Comparison of ENCODE assay signal across 22 cellular contexts in genomic region chr2:71298914-71299313, GRCh38. TPM values are rescaled to one million over a fixed set of nuclear protein-coding genes. Genes with fewer than 3 reads are reported as not detected.
DNase-seq lines count a peak whose midpoint lies in the region; ATAC-seq, FAIRE-seq and TF ChIP-seq lines count a peak whose summit lies in the region.
"Had no signal": no experiment of that assay in that cellular context is flagged by ENCODE, and none has a peak within 500 bp of the region (broad histone marks: within the 10 kb centered on the region; RNA-seq: fewer than 3 reads in every experiment).

No MANE protein-coding gene starts in this region.

- TF ChIP-seq EP300 in HepG2 (IDR thresholded peaks at IDR 0.05; ENCODE audit: low read depth in 2 of 2, low read length in 2 of 2) (no peak), HepG2 (CRISPR knock-in tag; IDR thresholded peaks at IDR 0.05; ENCODE audit: borderline replicate concordance) (no peak)

- 41% methylated on average over 2 of the region's 2 CpGs for WGBS in HepG2 (ENCODE audit: low lambda C conversion rate)
- 54% methylated on average over 2 of the region's 2 CpGs for WGBS in right lobe of liver (ENCODE audit: insufficient coverage, low coverage, low lambda C conversion rate, missing lambda C conversion rate)

- no peaks in the 10 kb centered on the region for H3K9me3 Mint-ChIP-seq in WTC11
- H3K9me3 Mint-ChIP-seq: CD14-positive monocyte; CD4-positive, alpha-beta memory T cell; CD4-positive, CD25-positive, alpha-beta regulatory T cell; CD8-positive, alpha-beta memory T cell had no signal

- FAIRE-seq in HepG2 (lab: Jason Lieb, UNC) = no peak
- FAIRE-seq: GM12892 had no signal

- H3K79me2 ChIP-seq in HepG2 (ENCODE audit: insufficient read depth, low read length) = no peaks in the 10 kb centered on the region

- H3K27me3 Mint-ChIP-seq in WTC11 (ENCODE audit: low read depth) = no peaks in the 10 kb centered on the region

- H4K20me1 ChIP-seq in HepG2 (ENCODE audit: insufficient read depth, low read length) = no peaks in the 10 kb centered on the region
- H4K20me1 ChIP-seq: BLaER1 had no signal

- H3K4me3 ChIP-seq in HepG2 (replicated peaks in 1 of 3; ENCODE audit: insufficient read depth in 1 of 3, low read depth in 2 of 3, low read length in 3 of 3) (no peak overlapping the region), right lobe of liver (no peak overlapping the region), HL-60 (replicated peaks; ENCODE audit: insufficient read depth, low read length) (no peak overlapping the region)
- H3K4me3 ChIP-seq: BLaER1, GM12878 had no signal

- H3K4me1 Mint-ChIP-seq in WTC11 = no peaks in the 10 kb centered on the region
- H3K4me1 Mint-ChIP-seq: CD14-positive monocyte; CD4-positive, alpha-beta memory T cell; CD4-positive, CD25-positive, alpha-beta regulatory T cell; CD8-positive, alpha-beta memory T cell had no signal

- in situ Hi-C loops in HepG2 (cut with HindIII; ENCODE audit: extremely low pct_ligation_motif_present, low pct_unique_long_range_greater_than_20kb) = no loop called here

- TF ChIP-seq CTCF in HepG2 (CRISPR knock-in tag; IDR thresholded peaks at IDR 0.05) = no peak
- TF ChIP-seq CTCF in right lobe of liver (IDR thresholded peaks at IDR 0.05) = no peak
- TF ChIP-seq CTCF in HL-60 (IDR thresholded peaks at IDR 0.05; ENCODE audit: insufficient read depth, low read length) = no peak
- TF ChIP-seq CTCF in WTC11 (IDR thresholded peaks at IDR 0.05) = no peak

- no peak for TF ChIP-seq POLR2A in HepG2 (IDR thresholded peaks at IDR 0.05; ENCODE audit: insufficient read depth in 1 of 2, low read depth in 2 of 2, low read length in 2 of 2)
- TF ChIP-seq POLR2A in right lobe of liver (IDR thresholded peaks at IDR 0.05) = no peak

- intact Hi-C loops in HepG2 (cut with micrococcal nuclease; ENCODE audit: unreplicated experiment) = loop anchor here (1.0 kb wide), 1 partner anchor 211 kb away; no protein-coding TSS in a partner anchor
- intact Hi-C loops in right lobe of liver (cut with DNase I) = no loop called here

- POLR2A ChIA-PET in HepG2 (lab: Yijun Ruan, JAX) (interaction anchor here (1.3 to 1.5 kb wide), 3 partner anchors 33 to 214 kb away, joined by 3 to 11 read pairs (median 8); partner anchors contain the start of gene ZNF638), WTC11 (lab: Charles Lee) (interaction anchor here (0.8 to 1.3 kb wide), 3 partner anchors 33 to 157 kb away, joined by 3 to 7 read pairs (median 3); partner anchors contain the start of gene ZNF638)

- H3K4me1 ChIP-seq in HepG2 (ENCODE audit: insufficient read depth, low read length) (no peaks in the 10 kb centered on the region), right lobe of liver (no peaks in the 10 kb centered on the region)
- H3K4me1 ChIP-seq: BE2C, BLaER1 had no signal

- no peak overlapping the region for H3K27ac ChIP-seq in HepG2 (ENCODE audit: extremely low read length, insufficient read depth, low read length)
- H3K27ac ChIP-seq in right lobe of liver = no peak overlapping the region
- H3K27ac ChIP-seq in HL-60 (replicated peaks) = peak overlapping the region; percentile 39
- H3K27ac ChIP-seq: BLaER1 had no signal

- H3K27me3 ChIP-seq in HepG2 (ENCODE audit: control insufficient read depth in 1 of 2, insufficient read depth in 2 of 2, low read length in 2 of 2) (no peaks in the 10 kb centered on the region; a peak in 1 of 5 replicates), right lobe of liver (no peaks in the 10 kb centered on the region), HL-60 (ENCODE audit: insufficient read depth, poor library complexity, severe bottlenecking) (no peaks in the 10 kb centered on the region)
- H3K27me3 ChIP-seq: BE2C, BLaER1 had no signal

- ATAC-seq in HepG2 = no peak
- ATAC-seq in right lobe of liver = no peak
- ATAC-seq in WTC11 = no peak
- no peak for ATAC-seq in esophagus mucosa

- H3K36me3 Mint-ChIP-seq in WTC11 = no peaks in the 10 kb centered on the region
- H3K36me3 Mint-ChIP-seq: CD14-positive monocyte; CD4-positive, alpha-beta memory T cell; CD4-positive, CD25-positive, alpha-beta regulatory T cell; CD8-positive, alpha-beta memory T cell had no signal

- no peak overlapping the region for H3K9ac ChIP-seq in HepG2 (ENCODE audit: insufficient read depth, low read depth, low read length)
- H3K9ac ChIP-seq: BLaER1 had no signal

- H3K4me2 ChIP-seq in HepG2 (ENCODE audit: low read depth, low read length) = no peak overlapping the region
- H3K4me2 ChIP-seq: BLaER1 had no signal

- H3K4me3 Mint-ChIP-seq in WTC11 = no peak overlapping the region
- H3K4me3 Mint-ChIP-seq: CD14-positive monocyte; CD4-positive, alpha-beta memory T cell; CD4-positive, CD25-positive, alpha-beta regulatory T cell; CD8-positive, alpha-beta memory T cell had no signal

- CTCF ChIA-PET in HepG2 (lab: Yijun Ruan, JAX; ENCODE audit: low intra/inter-chr PET ratio, low total read pairs) (interaction anchor here (1.3 to 3.7 kb wide), 3 partner anchors 32 to 211 kb away, joined by 3 to 80 read pairs (median 5); partner anchors contain the start of gene ZNF638), WTC11 (lab: Charles Lee) (interaction anchor here (0.5 to 4.4 kb wide), 42 partner anchors 9 to 1664 kb away, joined by 3 to 77 read pairs (median 6); partner anchors contain the start of genes DYSF and ZNF638)

- TF ChIP-seq RAD21 in HepG2 (CRISPR knock-in tag; IDR thresholded peaks at IDR 0.05) = no peak

- H3K36me3 ChIP-seq in HepG2 (replicated peaks in 1 of 2; ENCODE audit: control insufficient read depth in 1 of 2, insufficient read depth in 2 of 2, low read length in 2 of 2) = no peaks in the 10 kb centered on the region
- H3K36me3 ChIP-seq in right lobe of liver = no peaks in the 10 kb centered on the region
- H3K36me3 ChIP-seq: BE2C, BLaER1 had no signal

- no TSS peak for BruUV-seq in HepG2 (replicated peaks; lab: Mats Ljungman, UMichigan)

- H3K9me3 ChIP-seq in HepG2 (ENCODE audit: low read length) = no peaks in the 10 kb centered on the region
- no peaks in the 10 kb centered on the region for H3K9me3 ChIP-seq in right lobe of liver
- H3K9me3 ChIP-seq: BE2C, BLaER1 had no signal

- H3K27ac Mint-ChIP-seq in WTC11 = no peak overlapping the region
- H3K27ac Mint-ChIP-seq: CD14-positive monocyte; CD4-positive, CD25-positive, alpha-beta regulatory T cell; CD8-positive, alpha-beta memory T cell had no signal

- DNase-seq in HepG2 (ENCODE audit: low spot score) = no peak
- DNase-seq in right lobe of liver = no peak
- DNase-seq in HL-60 (ENCODE audit: low read depth in 1 of 2, low spot score in 1 of 2) = no peak
- no peak for DNase-seq in WTC11 (ENCODE audit: low spot score)
- no peak for DNase-seq in central memory CD4-positive, alpha-beta T cell
- no peak for DNase-seq in NCI-H226
- DNase-seq: 8988T, BE2C, C1 segment of cervical spinal cord, DMS 273 treated with DMSO at 0.1 percent for 48 hours, DMS153, DMS79, DND-41, GDM1 had no signal

- H2AFZ ChIP-seq in HepG2 (ENCODE audit: low read length) = no peak overlapping the region

TF ChIP-seq in HepG2, 621 proteins besides CTCF, POLR2A, EP300 and RAD21 (continues in another document):
- TF ChIP-seq ZNF33B (CRISPR knock-in tag; IDR thresholded peaks at IDR 0.05) = no peak
- TF ChIP-seq BCL3 (CRISPR knock-in tag; IDR thresholded peaks at IDR 0.05) = no peak

TF ChIP-seq in WTC11, 78 proteins besides CTCF, POLR2A, EP300 and RAD21:
- TF ChIP-seq ERG (CRISPR knock-in tag; IDR thresholded peaks at IDR 0.05) (no peak), ZNF121 (CRISPR knock-in tag; IDR thresholded peaks at IDR 0.05) (peak; percentile 89)

RNA-seq across cellular contexts. Expression of gene ZNF638, which starts 32.7 kb away (rescaled TPM):
- total RNA-seq in HepG2 (2016; rRNA removed; fragmentation: Illumina TruSeq; extraction: Trizol) (133 and 144 TPM in 2 replicates), right lobe of liver (10 to 100 TPM; 41.8 to 65.8 (median 61.5) TPM), WTC11 (2021) (109 to 131 TPM (median 128 TPM) in 3 replicates), esophagus mucosa (52.0 TPM)
- total RNA-seq in HepG2 (2016; cell fraction: cytosol; rRNA removed; fragmentation: Illumina TruSeq; extraction: Trizol; ENCODE audit: low read depth) = 144 and 165 TPM in 2 replicates
- 136 and 142 TPM in 2 replicates for total RNA-seq in HepG2 (2016; cell fraction: insoluble cytoplasmic fraction; rRNA removed; fragmentation: Illumina TruSeq; extraction: Trizol)
- 69.6 and 88.9 TPM in 2 replicates for total RNA-seq in HepG2 (2016; cell fraction: membrane; rRNA removed; fragmentation: Illumina TruSeq; extraction: Trizol)
- 338 and 339 TPM in 2 replicates for total RNA-seq in HepG2 (2016; cell fraction: nucleus; rRNA removed; fragmentation: Illumina TruSeq; extraction: Trizol)
- 79.8 and 92.7 TPM in 2 replicates for polyA plus RNA-seq in HepG2 (2011; rRNA removed)
- polyA plus RNA-seq in HepG2 (2011; cell fraction: cytosol; rRNA removed) = 30.4 and 44.2 TPM in 2 replicates
- 156 and 178 TPM in 2 replicates for polyA plus RNA-seq in HepG2 (2011; cell fraction: nucleus; rRNA removed)
- 94.6 and 110 TPM in 2 replicates for polyA plus RNA-seq in HepG2 (2012)
- polyA plus RNA-seq in HepG2 (2016; cell fraction: cytosol; fragmentation: Illumina TruSeq; extraction: Trizol; ENCODE audit: low read depth) = 8.2 and 8.9 TPM in 2 replicates
- polyA plus RNA-seq in HepG2 (2016; cell fraction: insoluble cytoplasmic fraction; fragmentation: Illumina TruSeq; extraction: Trizol; ENCODE audit: low read depth) = 88.5 and 93.4 TPM in 2 replicates
- polyA plus RNA-seq in HepG2 (2016; cell fraction: membrane; fragmentation: Illumina TruSeq; extraction: Trizol; ENCODE audit: low read depth) = 13.9 and 16.6 TPM in 2 replicates
- polyA plus RNA-seq in HepG2 (2016; cell fraction: nucleus; fragmentation: Illumina TruSeq; extraction: Trizol; ENCODE audit: insufficient read depth, low read depth) = 235 and 243 TPM in 2 replicates
- polyA minus RNA-seq in HepG2 (2011; rRNA and poly(A)+ RNA removed; ENCODE audit: low replicate concordance) = 88.0 and 129 TPM in 2 replicates
- polyA minus RNA-seq in HepG2 (2011; cell fraction: cytosol; rRNA and poly(A)+ RNA removed) = 77.1 and 94.9 TPM in 2 replicates
- polyA minus RNA-seq in HepG2 (2011; cell fraction: nucleus; rRNA and poly(A)+ RNA removed) = 881 and 997 TPM in 2 replicates

Comparison
In these comparisons a context has a peak if more than half of its experiments do, and no peak if none do; other contexts are left out.
1. Of the 50 proteins assayed by ChIP-seq in both HepG2 and WTC11: peak only in HepG2: none; only in WTC11: none; in both: ZNF121; in neither: 49.